Comparison of ENCODE assay signal across 11 cellular contexts in genomic region chrX:154321624-154322023, GRCh38. TPM values are rescaled to one million over a fixed set of nuclear protein-coding genes. Genes with fewer than 3 reads are reported as not detected.
A peak's percentile ranks its signal among the peaks of the same experiment; 100 is the strongest.
DNase-seq lines count a peak whose midpoint lies in the region; ATAC-seq and TF ChIP-seq lines count a peak whose summit lies in the region.
"Had no signal": no experiment of that assay in that cellular context is flagged by ENCODE, and none has a peak within 500 bp of the region (broad histone marks: within the 10 kb centered on the region; RNA-seq: fewer than 3 reads in every experiment).

No MANE protein-coding gene starts in this region.

- no peaks in the 10 kb centered on the region for H3K27me3 Mint-ChIP-seq in activated naive CD4-positive, alpha-beta T cell treated with anti-CD3 and anti-CD28 coated beads for 36 hours (ENCODE audit: low read depth)
- H3K27me3 Mint-ChIP-seq in brain: no peaks in the 10 kb centered on the region
- H3K27me3 Mint-ChIP-seq in stimulated activated memory B cell treated with anti-CD40 and anti-IgM and Interleukin-4, amounts not matched to agents 10 μg/mL and 1 μg/mL and 100 μg/mL, for 72 hours: no peaks in the 10 kb centered on the region
- H3K27me3 Mint-ChIP-seq: activated B cell treated with CpG ODN at 0.5 μM for 24 hours had no signal

- H3K27ac ChIP-seq in upper lobe of right lung: no peak overlapping the region

- H3K27ac Mint-ChIP-seq in activated naive CD4-positive, alpha-beta T cell treated with anti-CD3 and anti-CD28 coated beads for 36 hours: no peak overlapping the region
- peak overlapping the region in 3 of 5 experiments; percentile 6 to 80 (median 18) for H3K27ac Mint-ChIP-seq in brain
- peak overlapping the region; percentile 62 for H3K27ac Mint-ChIP-seq in stimulated activated memory B cell treated with anti-CD40 and anti-IgM and Interleukin-4, amounts not matched to agents 10 μg/mL and 1 μg/mL and 100 μg/mL, for 72 hours
- H3K27ac Mint-ChIP-seq: activated B cell treated with CpG ODN at 0.5 μM for 24 hours had no signal

- H3K36me3 Mint-ChIP-seq in activated naive CD4-positive, alpha-beta T cell treated with anti-CD3 and anti-CD28 coated beads for 36 hours (ENCODE audit: low read depth): no peaks in the 10 kb centered on the region
- H3K36me3 Mint-ChIP-seq in brain: no peaks in the 10 kb centered on the region
- no peaks in the 10 kb centered on the region for H3K36me3 Mint-ChIP-seq in stimulated activated memory B cell treated with anti-CD40 and anti-IgM and Interleukin-4, amounts not matched to agents 10 μg/mL and 1 μg/mL and 100 μg/mL, for 72 hours

- H3K27me3 ChIP-seq in upper lobe of right lung: no peaks in the 10 kb centered on the region

- DNase-seq in activated naive CD4-positive, alpha-beta T cell treated with anti-CD3 and anti-CD28 coated beads for 36 hours: peak; percentile 47
- DNase-seq in activated naive CD4-positive, alpha-beta T cell treated with Interleukin-2 at 50 U/mL for 16 hours: no peak
- DNase-seq in NCI-H1694 treated with DMSO at 0.1 percent for 48 hours (lab: John Stamatoyannopoulos, UW) (peak; percentile 83), NCI-H2107 treated with DMSO at 0.1 percent for 48 hours (lab: John Stamatoyannopoulos, UW; ENCODE audit: unreplicated experiment) (no peak), upper lobe of right lung (no peak), ureter (ENCODE audit: low spot score) (no peak)
- DNase-seq: activated B cell treated with CpG ODN at 0.5 μM for 24 hours, erythroblast had no signal

- no peaks in the 10 kb centered on the region for H3K9me3 Mint-ChIP-seq in activated naive CD4-positive, alpha-beta T cell treated with anti-CD3 and anti-CD28 coated beads for 36 hours
- peaks cover 0 to 18% (median 0%) of the 10 kb centered on the region in 5 experiments for H3K9me3 Mint-ChIP-seq in brain
- H3K9me3 Mint-ChIP-seq in stimulated activated memory B cell treated with anti-CD40 and anti-IgM and Interleukin-4, amounts not matched to agents 10 μg/mL and 1 μg/mL and 100 μg/mL, for 72 hours: no peaks in the 10 kb centered on the region
- H3K9me3 Mint-ChIP-seq: activated B cell treated with CpG ODN at 0.5 μM for 24 hours had no signal

- no peaks in the 10 kb centered on the region for H3K36me3 ChIP-seq in upper lobe of right lung
- H3K36me3 ChIP-seq: HAP-1 had no signal

- TF ChIP-seq CTCF in brain (conservative IDR thresholded peaks at IDR 0.05): no peak
- TF ChIP-seq CTCF in upper lobe of right lung (IDR thresholded peaks at IDR 0.05): no peak

- H3K9me3 ChIP-seq in upper lobe of right lung: no peaks in the 10 kb centered on the region

- no peak for ATAC-seq in stimulated activated memory B cell treated with anti-CD40 and anti-IgM and Interleukin-4, amounts not matched to agents 10 μg/mL and 1 μg/mL and 100 μg/mL, for 72 hours
- no peak for ATAC-seq in upper lobe of right lung

- H3K4me3 ChIP-seq in upper lobe of right lung: no peak overlapping the region
- H3K4me3 ChIP-seq: HAP-1 had no signal

- CTCF ChIA-PET in activated naive CD4-positive, alpha-beta T cell treated with anti-CD3 and anti-CD28 coated beads for 36 hours (lab: Charles Lee): interaction anchor here (1.2 to 1.6 kb wide), 2 partner anchors 28 to 52 kb away, joined by 3 read pairs; partner anchors contain the start of gene FLNA

- peaks cover 35% of the 10 kb centered on the region for H3K4me1 Mint-ChIP-seq in activated naive CD4-positive, alpha-beta T cell treated with anti-CD3 and anti-CD28 coated beads for 36 hours (ENCODE audit: low read depth)
- H3K4me1 Mint-ChIP-seq in brain: peaks cover 8% of the 10 kb centered on the region
- peaks cover 61% of the 10 kb centered on the region for H3K4me1 Mint-ChIP-seq in stimulated activated memory B cell treated with anti-CD40 and anti-IgM and Interleukin-4, amounts not matched to agents 10 μg/mL and 1 μg/mL and 100 μg/mL, for 72 hours

- H3K4me3 Mint-ChIP-seq in activated naive CD4-positive, alpha-beta T cell treated with anti-CD3 and anti-CD28 coated beads for 36 hours: no peak overlapping the region
- no peak overlapping the region for H3K4me3 Mint-ChIP-seq in brain
- H3K4me3 Mint-ChIP-seq in stimulated activated memory B cell treated with anti-CD40 and anti-IgM and Interleukin-4, amounts not matched to agents 10 μg/mL and 1 μg/mL and 100 μg/mL, for 72 hours: peak overlapping the region; percentile 34

- intact Hi-C loops in activated naive CD4-positive, alpha-beta T cell treated with anti-CD3 and anti-CD28 coated beads for 36 hours (cut with micrococcal nuclease): no loop called here
- intact Hi-C loops in upper lobe of right lung (cut with DNase I): no loop called here

- H3K4me1 ChIP-seq in upper lobe of right lung: peaks cover 5% of the 10 kb centered on the region

RNA-seq across cellular contexts. Expression of gene TKTL1, which starts 26.0 kb away (rescaled TPM):
- not detected for total RNA-seq in activated naive CD4-positive, alpha-beta T cell treated with anti-CD3 and anti-CD28 coated beads for 36 hours
- polyA plus RNA-seq in brain (ENCODE audit: insufficient read depth, low read depth, low replicate concordance): 0.41 TPM
- total RNA-seq in upper lobe of right lung (not detected), ureter (not detected)
- total RNA-seq: activated B cell treated with CpG ODN at 0.5 μM for 24 hours had no signal

RNA-seq across cellular contexts. Expression of gene TEX28, which starts 26.7 kb away (rescaled TPM):
- not detected for total RNA-seq in activated naive CD4-positive, alpha-beta T cell treated with anti-CD3 and anti-CD28 coated beads for 36 hours
- not detected for polyA plus RNA-seq in brain (ENCODE audit: insufficient read depth, low read depth, low replicate concordance)
- total RNA-seq in upper lobe of right lung (not detected), ureter (not detected)
- total RNA-seq: activated B cell treated with CpG ODN at 0.5 μM for 24 hours had no signal

RNA-seq across cellular contexts. Expression of gene FLNA, which starts 52.8 kb away (rescaled TPM):
- 100 to 1,000 TPM; 398 to 404 TPM for total RNA-seq in activated naive CD4-positive, alpha-beta T cell treated with anti-CD3 and anti-CD28 coated beads for 36 hours
- polyA plus RNA-seq in brain (ENCODE audit: insufficient read depth, low read depth, low replicate concordance): 334 TPM
- 1,252 TPM for total RNA-seq in upper lobe of right lung
- 2,361 TPM for total RNA-seq in ureter

RNA-seq across cellular contexts. Expression of gene EMD, which starts 57.5 kb away (rescaled TPM):
- total RNA-seq in activated naive CD4-positive, alpha-beta T cell treated with anti-CD3 and anti-CD28 coated beads for 36 hours: 10 to 100 TPM; 62.7 to 70.0 TPM
- 111 TPM for polyA plus RNA-seq in brain (ENCODE audit: insufficient read depth, low read depth, low replicate concordance)
- total RNA-seq in upper lobe of right lung (58.4 TPM), ureter (80.4 TPM)

Comparison
In these comparisons a context has a peak if more than half of its experiments do, and no peak if none do; other contexts are left out.
1. DNase-seq: peak in activated naive CD4-positive, alpha-beta T cell treated with anti-CD3 and anti-CD28 coated beads for 36 hours (single experiment) and NCI-H1694 treated with DMSO at 0.1 percent for 48 hours (single experiment); none in activated naive CD4-positive, alpha-beta T cell treated with Interleukin-2 at 50 U/mL for 16 hours (single experiment), NCI-H2107 treated with DMSO at 0.1 percent for 48 hours (single experiment), upper lobe of right lung (single experiment) and ureter (single experiment).